In genomic region chr1:56867491-56867890, GRCh38 we compare ENCODE assay signal across 38 cellular contexts. TPM values are rescaled to one million over a fixed set of nuclear protein-coding genes. Genes with fewer than 3 reads are reported as not detected.
"Had no signal": no experiment of that assay in that cellular context is flagged by ENCODE, and none has a peak within 500 bp of the region (broad histone marks: within the 10 kb centered on the region; RNA-seq: fewer than 3 reads in every experiment).

No MANE protein-coding gene starts in this region.

- H3K4me1 ChIP-seq: colonic mucosa, parathyroid adenoma, right atrium auricular region, uterus had no signal

- H3K9ac ChIP-seq: parathyroid adenoma had no signal

- H3K27ac ChIP-seq: colonic mucosa, heart left ventricle, parathyroid adenoma, right atrium auricular region, thoracic aorta, uterus, WERI-Rb-1 had no signal

- H3K36me3 ChIP-seq: colonic mucosa, heart left ventricle, right atrium auricular region, thoracic aorta, uterus, WERI-Rb-1 had no signal

- H3K27ac Mint-ChIP-seq: activated naive CD8-positive, alpha-beta T cell treated with anti-CD3 and anti-CD28 coated beads, Interleukin-2, amount 50 U/mL, for 24 hours; activated T-helper 17 cell treated with anti-CD3 and anti-CD28 coated beads, Interleukin-2, amount 50 U/mL, for 72 hours; naive thymus-derived CD8-positive, alpha-beta T cell; T-helper 1 cell treated with Interleukin-12 subunit alpha and Interleukin-12 subunit beta and Interleukin-4 antibody, amounts not matched to agents 30 μg/mL and 1 μg/mL, for 36 hours had no signal

- H2AFZ ChIP-seq: parathyroid adenoma had no signal

- H3K9me3 ChIP-seq: colonic mucosa, right atrium auricular region, thoracic aorta, uterus had no signal

- H3K4me3 ChIP-seq: colonic mucosa, heart left ventricle, right atrium auricular region, thoracic aorta, uterus had no signal

- DNase-seq: activated CD4-positive, alpha-beta T cell treated with anti-CD3 and anti-CD28 coated beads for 48 hours; activated CD4-positive, alpha-beta T cell treated with anti-CD3 and anti-CD28 coated beads, Interleukin-2, amount 50 U/mL, for 48 hours; activated CD8-positive, alpha-beta memory T cell treated with anti-CD3 and anti-CD28 coated beads, Interleukin-2, amount 50 U/mL, for 4 hours; activated gamma-delta T cell treated with Interleukin-2 at 50 U/mL for 16 hours; activated naive CD4-positive, alpha-beta T cell treated with anti-CD3 and anti-CD28 coated beads, Interleukin-2, amount 50 U/mL, for 16 hours; activated naive CD8-positive, alpha-beta T cell treated with anti-CD3 and anti-CD28 coated beads, Interleukin-2, amount 50 U/mL, for 24 hours; activated T-cell treated with anti-CD3 and anti-CD28 coated beads, Interleukin-2, amount 50 U/mL, for 4 hours; amygdala; cerebellar nuclear complex; colonic mucosa; effector CD8-positive, alpha-beta T cell; heart left ventricle; midbrain; naive thymus-derived CD8-positive, alpha-beta T cell; nucleus accumbens; stimulated activated CD4-positive, alpha-beta T cell treated with anti-CD3 and anti-CD28 coated beads, Interleukin-15, amount 100 ng/mL, for 24 hours; stimulated activated CD4-positive, alpha-beta T cell treated with anti-CD3 and anti-CD28 coated beads, Interleukin-2, amount 100 ng/mL, for 24 hours; stimulated activated naive CD4-positive, alpha-beta T cell; T-helper 9 cell; trophoblast cell; uterus; WERI-Rb-1 had no signal

- H3K79me2 ChIP-seq: parathyroid adenoma had no signal

- H3K27me3 ChIP-seq: colonic mucosa, right atrium auricular region, uterus had no signal

- H3K4me1 Mint-ChIP-seq: activated naive CD8-positive, alpha-beta T cell treated with anti-CD3 and anti-CD28 coated beads, Interleukin-2, amount 50 U/mL, for 24 hours; activated T-helper 17 cell treated with anti-CD3 and anti-CD28 coated beads, Interleukin-2, amount 50 U/mL, for 72 hours; naive thymus-derived CD8-positive, alpha-beta T cell; neural crest cell had no signal

- FAIRE-seq: endometrium, TTC549 had no signal

- H3K9me3 Mint-ChIP-seq: activated naive CD8-positive, alpha-beta T cell treated with anti-CD3 and anti-CD28 coated beads, Interleukin-2, amount 50 U/mL, for 24 hours; activated T-cell treated with anti-CD3 and anti-CD28 coated beads, Interleukin-2, amount 50 U/mL, for 4 hours; neural crest cell; T-helper 1 cell treated with Interleukin-12 subunit alpha and Interleukin-12 subunit beta and Interleukin-4 antibody, amounts not matched to agents 30 μg/mL and 1 μg/mL, for 36 hours had no signal

- ATAC-seq: activated CD4-positive, CD25-positive, alpha-beta regulatory T cell treated with anti-CD3 and anti-CD28 coated beads, Interleukin-2, amount 50 U/mL, for 24 hours; activated naive CD8-positive, alpha-beta T cell treated with anti-CD3 and anti-CD28 coated beads, Interleukin-2, amount 50 U/mL, for 24 hours; activated T-cell treated with anti-CD3 and anti-CD28 coated beads, Interleukin-2, amount 50 U/mL, for 4 hours; activated T-helper 17 cell treated with anti-CD3 and anti-CD28 coated beads, Interleukin-2, amount 50 U/mL, for 72 hours; heart left ventricle; naive thymus-derived CD8-positive, alpha-beta T cell had no signal

- H3K4me3 Mint-ChIP-seq: activated naive CD8-positive, alpha-beta T cell treated with anti-CD3 and anti-CD28 coated beads, Interleukin-2, amount 50 U/mL, for 24 hours; activated T-cell treated with anti-CD3 and anti-CD28 coated beads, Interleukin-2, amount 50 U/mL, for 4 hours; activated T-helper 17 cell treated with anti-CD3 and anti-CD28 coated beads, Interleukin-2, amount 50 U/mL, for 72 hours; naive thymus-derived CD8-positive, alpha-beta T cell; neural crest cell; T-helper 1 cell treated with Interleukin-12 subunit alpha and Interleukin-12 subunit beta and Interleukin-4 antibody, amounts not matched to agents 30 μg/mL and 1 μg/mL, for 36 hours had no signal

- H3K36me3 Mint-ChIP-seq: naive thymus-derived CD8-positive, alpha-beta T cell had no signal

RNA-seq across cellular contexts. Expression of gene C8A, which starts 12.9 kb away (rescaled TPM):
- total RNA-seq: activated CD8-positive, alpha-beta memory T cell treated with anti-CD3 and anti-CD28 coated beads for 36 hours; activated T-cell treated with anti-CD3 and anti-CD28 coated beads, Interleukin-2, amount 50 U/mL, for 4 hours; activated T-helper 17 cell treated with anti-CD3 and anti-CD28 coated beads, Interleukin-2, amount 50 U/mL, for 72 hours; colonic mucosa; dermis microvascular lymphatic vessel endothelial cell; epithelial cell of proximal tubule; heart left ventricle; kidney epithelial cell; lower leg skin; naive thymus-derived CD8-positive, alpha-beta T cell; neural crest cell; pulmonary artery endothelial cell; right atrium auricular region; subcutaneous adipose tissue; thoracic aorta; uterus had no signal
- polyA plus RNA-seq: heart left ventricle; naive thymus-derived CD8-positive, alpha-beta T cell had no signal

RNA-seq across cellular contexts. Expression of gene FYB2, which starts 48.3 kb away (rescaled TPM):
- total RNA-seq: activated CD8-positive, alpha-beta memory T cell treated with anti-CD3 and anti-CD28 coated beads for 36 hours; activated T-cell treated with anti-CD3 and anti-CD28 coated beads, Interleukin-2, amount 50 U/mL, for 4 hours; activated T-helper 17 cell treated with anti-CD3 and anti-CD28 coated beads, Interleukin-2, amount 50 U/mL, for 72 hours; dermis microvascular lymphatic vessel endothelial cell; epithelial cell of proximal tubule; kidney epithelial cell; naive thymus-derived CD8-positive, alpha-beta T cell; neural crest cell; pulmonary artery endothelial cell; subcutaneous adipose tissue; thoracic aorta had no signal
- polyA plus RNA-seq: naive thymus-derived CD8-positive, alpha-beta T cell had no signal
